ENCODE assay signal across 1 cellular context in the genomic region with DNA sequence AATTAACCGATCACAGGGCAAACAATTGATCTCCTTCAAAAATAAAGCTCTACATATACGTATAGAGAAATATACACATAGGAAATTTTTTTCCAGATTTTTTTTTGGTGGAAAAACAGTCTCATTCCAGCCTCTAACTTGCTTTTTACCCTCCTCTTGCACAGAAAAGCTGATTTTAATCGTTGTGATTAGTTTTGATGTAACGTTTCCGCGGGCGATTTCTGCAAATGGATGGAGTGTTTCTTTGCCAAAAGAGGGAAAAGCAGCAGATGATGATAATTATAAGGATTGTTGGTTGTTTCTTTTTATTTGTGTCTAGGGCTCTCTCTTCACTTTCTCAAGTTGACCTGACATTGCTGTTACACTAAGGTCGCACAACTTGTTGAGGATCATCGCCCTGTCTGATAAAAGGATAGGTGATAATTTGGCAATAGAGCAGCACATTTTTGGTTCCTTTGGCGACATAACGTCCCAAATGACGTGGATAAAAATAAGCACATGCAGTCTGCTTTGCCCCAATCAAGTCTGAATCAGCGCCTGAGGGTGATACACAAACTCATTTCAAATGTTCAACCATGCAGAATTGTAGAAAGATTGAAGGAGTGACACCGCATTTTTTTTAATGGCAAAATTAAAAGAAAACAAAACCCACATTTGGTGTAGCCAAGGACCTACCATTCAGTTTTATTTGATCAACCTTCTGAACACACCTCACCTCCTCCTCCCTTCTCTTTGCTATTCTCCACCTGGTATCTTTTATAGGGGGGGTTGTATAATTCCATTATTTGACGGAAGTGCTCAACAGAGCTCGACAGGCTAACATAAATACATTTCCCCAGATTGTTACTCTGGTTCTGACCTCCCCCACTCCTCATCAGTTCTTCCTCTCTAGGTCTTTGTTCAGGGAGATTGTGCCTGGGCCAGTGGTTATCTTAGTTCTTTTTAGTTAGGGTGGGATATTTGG.
TF ChIP-seq lines count a peak whose summit lies in the region.

No MANE protein-coding gene starts in this region.

TF ChIP-seq in HEK293, 187 proteins besides CTCF, POLR2A, EP300 and RAD21 (continued from another document):
- TF ChIP-seq, protein P1, sequence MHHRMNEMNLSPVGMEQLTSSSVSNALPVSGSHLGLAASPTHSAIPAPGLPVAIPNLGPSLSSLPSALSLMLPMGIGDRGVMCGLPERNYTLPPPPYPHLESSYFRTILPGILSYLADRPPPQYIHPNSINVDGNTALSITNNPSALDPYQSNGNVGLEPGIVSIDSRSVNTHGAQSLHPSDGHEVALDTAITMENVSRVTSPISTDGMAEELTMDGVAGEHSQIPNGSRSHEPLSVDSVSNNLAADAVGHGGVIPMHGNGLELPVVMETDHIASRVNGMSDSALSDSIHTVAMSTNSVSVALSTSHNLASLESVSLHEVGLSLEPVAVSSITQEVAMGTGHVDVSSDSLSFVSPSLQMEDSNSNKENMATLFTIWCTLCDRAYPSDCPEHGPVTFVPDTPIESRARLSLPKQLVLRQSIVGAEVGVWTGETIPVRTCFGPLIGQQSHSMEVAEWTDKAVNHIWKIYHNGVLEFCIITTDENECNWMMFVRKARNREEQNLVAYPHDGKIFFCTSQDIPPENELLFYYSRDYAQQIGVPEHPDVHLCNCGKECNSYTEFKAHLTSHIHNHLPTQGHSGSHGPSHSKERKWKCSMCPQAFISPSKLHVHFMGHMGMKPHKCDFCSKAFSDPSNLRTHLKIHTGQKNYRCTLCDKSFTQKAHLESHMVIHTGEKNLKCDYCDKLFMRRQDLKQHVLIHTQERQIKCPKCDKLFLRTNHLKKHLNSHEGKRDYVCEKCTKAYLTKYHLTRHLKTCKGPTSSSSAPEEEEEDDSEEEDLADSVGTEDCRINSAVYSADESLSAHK (tag by site-specific recombination; IDR thresholded peaks at IDR 0.05), result no peak
- no peak for TF ChIP-seq ZNF2 (tag by site-specific recombination; IDR thresholded peaks at IDR 0.05)
- TF ChIP-seq ZNF24 (tag by site-specific recombination; IDR thresholded peaks at IDR 0.05), result no peak
- TF ChIP-seq ZNF776 (tag by site-specific recombination; IDR thresholded peaks at IDR 0.05; ENCODE audit: borderline replicate concordance), result no peak
- TF ChIP-seq ZFP37 (tag by site-specific recombination; IDR thresholded peaks at IDR 0.05), result no peak
- TF ChIP-seq, protein P2, sequence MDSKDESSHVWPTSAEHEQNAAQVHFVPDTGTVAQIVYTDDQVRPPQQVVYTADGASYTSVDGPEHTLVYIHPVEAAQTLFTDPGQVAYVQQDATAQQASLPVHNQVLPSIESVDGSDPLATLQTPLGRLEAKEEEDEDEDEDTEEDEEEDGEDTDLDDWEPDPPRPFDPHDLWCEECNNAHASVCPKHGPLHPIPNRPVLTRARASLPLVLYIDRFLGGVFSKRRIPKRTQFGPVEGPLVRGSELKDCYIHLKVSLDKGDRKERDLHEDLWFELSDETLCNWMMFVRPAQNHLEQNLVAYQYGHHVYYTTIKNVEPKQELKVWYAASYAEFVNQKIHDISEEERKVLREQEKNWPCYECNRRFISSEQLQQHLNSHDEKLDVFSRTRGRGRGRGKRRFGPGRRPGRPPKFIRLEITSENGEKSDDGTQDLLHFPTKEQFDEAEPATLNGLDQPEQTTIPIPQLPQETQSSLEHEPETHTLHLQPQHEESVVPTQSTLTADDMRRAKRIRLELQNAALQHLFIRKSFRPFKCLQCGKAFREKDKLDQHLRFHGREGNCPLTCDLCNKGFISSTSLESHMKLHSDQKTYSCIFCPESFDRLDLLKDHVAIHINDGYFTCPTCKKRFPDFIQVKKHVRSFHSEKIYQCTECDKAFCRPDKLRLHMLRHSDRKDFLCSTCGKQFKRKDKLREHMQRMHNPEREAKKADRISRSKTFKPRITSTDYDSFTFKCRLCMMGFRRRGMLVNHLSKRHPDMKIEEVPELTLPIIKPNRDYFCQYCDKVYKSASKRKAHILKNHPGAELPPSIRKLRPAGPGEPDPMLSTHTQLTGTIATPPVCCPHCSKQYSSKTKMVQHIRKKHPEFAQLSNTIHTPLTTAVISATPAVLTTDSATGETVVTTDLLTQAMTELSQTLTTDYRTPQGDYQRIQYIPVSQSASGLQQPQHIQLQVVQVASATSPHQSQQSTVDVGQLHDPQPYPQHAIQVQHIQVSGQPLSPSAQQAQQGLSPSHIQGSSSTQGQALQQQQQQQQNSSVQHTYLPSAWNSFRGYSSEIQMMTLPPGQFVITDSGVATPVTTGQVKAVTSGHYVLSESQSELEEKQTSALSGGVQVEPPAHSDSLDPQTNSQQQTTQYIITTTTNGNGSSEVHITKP (tag by site-specific recombination; IDR thresholded peaks at IDR 0.05), result peak; percentile 90
- TF ChIP-seq BCL11B (tag by site-specific recombination; IDR thresholded peaks at IDR 0.05; ENCODE audit: low read depth), result no peak
- TF ChIP-seq ZBTB17 (tag by site-specific recombination; IDR thresholded peaks at IDR 0.05), result 0 out of 2 replicates have a peak, but pooled peaks have one; percentile 62
- TF ChIP-seq ZNF211 (tag by site-specific recombination; IDR thresholded peaks at IDR 0.05; ENCODE audit: low read depth), result no peak
- TF ChIP-seq ZNF837 (tag by site-specific recombination; IDR thresholded peaks at IDR 0.05), result no peak
- no peak for TF ChIP-seq ZNF169 (tag by site-specific recombination; IDR thresholded peaks at IDR 0.05)
- TF ChIP-seq, protein P3, sequence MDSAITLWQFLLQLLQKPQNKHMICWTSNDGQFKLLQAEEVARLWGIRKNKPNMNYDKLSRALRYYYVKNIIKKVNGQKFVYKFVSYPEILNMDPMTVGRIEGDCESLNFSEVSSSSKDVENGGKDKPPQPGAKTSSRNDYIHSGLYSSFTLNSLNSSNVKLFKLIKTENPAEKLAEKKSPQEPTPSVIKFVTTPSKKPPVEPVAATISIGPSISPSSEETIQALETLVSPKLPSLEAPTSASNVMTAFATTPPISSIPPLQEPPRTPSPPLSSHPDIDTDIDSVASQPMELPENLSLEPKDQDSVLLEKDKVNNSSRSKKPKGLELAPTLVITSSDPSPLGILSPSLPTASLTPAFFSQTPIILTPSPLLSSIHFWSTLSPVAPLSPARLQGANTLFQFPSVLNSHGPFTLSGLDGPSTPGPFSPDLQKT (IDR thresholded peaks at IDR 0.05; ENCODE audit: borderline replicate concordance, low read depth, low read length), result no peak
- TF ChIP-seq ZFP3 (tag by site-specific recombination; IDR thresholded peaks at IDR 0.05; ENCODE audit: low read depth), result no peak
